Comparison of ENCODE assay signal across 8 cellular contexts in genomic region chr18:35998967-35999366, GRCh38.
DNase-seq lines count a peak whose midpoint lies in the region; ATAC-seq, FAIRE-seq and TF ChIP-seq lines count a peak whose summit lies in the region.

No MANE protein-coding gene starts in this region.

- H3K9ac ChIP-seq in PC-3 (ENCODE audit: low read length): no peak overlapping the region
- H3K9ac ChIP-seq in fibroblast of lung (ENCODE audit: insufficient read depth, low read length): no peak overlapping the region

- H3K9me3 ChIP-seq in PC-3 (ENCODE audit: low read length): no peaks in the 10 kb centered on the region
- H3K9me3 ChIP-seq in fibroblast of lung (ENCODE audit: control insufficient read depth, insufficient read depth, low read depth, low read length): no peaks in the 10 kb centered on the region
- H3K9me3 ChIP-seq in tibial nerve: no peaks in the 10 kb centered on the region

- H3F3A ChIP-seq in PC-3 (ENCODE audit: low read length, unreplicated experiment): no peaks in the 10 kb centered on the region

- CTCF ChIA-PET in PC-3 (lab: Charles Lee): no interaction called here

- no peak for DNase-seq in GM06990 (ENCODE audit: extremely low read depth, insufficient read length)
- no peak for DNase-seq in PC-3
- DNase-seq in fibroblast of lung (ENCODE audit: low read depth in 2 of 2): no peak
- no peak for DNase-seq in tibial nerve (ENCODE audit: low spot score in 2 of 2)
- DNase-seq in NCI-H1092 (lab: John Stamatoyannopoulos, UW): no peak
- no peak for DNase-seq in SK-N-DZ (ENCODE audit: low spot score)
- no peak for DNase-seq in epidermal melanocyte (ENCODE audit: insufficient read length, low spot score)

- TF ChIP-seq CTCF in GM06990 (IDR thresholded peaks at IDR 0.05; ENCODE audit: insufficient read depth, low read length, poor library complexity, severe bottlenecking): peak; percentile 35
- peak; percentile 39; the same call in 1 of the 2 replicates for TF ChIP-seq CTCF in PC-3 (conservative IDR thresholded peaks at IDR 0.05; ENCODE audit: low read depth, low read length)
- TF ChIP-seq CTCF in fibroblast of lung (conservative IDR thresholded peaks at IDR 0.05 in 1 of 2, IDR thresholded peaks at IDR 0.05 in 1 of 2; ENCODE audit: low read depth in 1 of 2, low read length in 2 of 2): peak; percentile 20 to 41
- peak in 1 of 5 experiments; percentile 13 for TF ChIP-seq CTCF in tibial nerve (IDR thresholded peaks at IDR 0.05)

- no TSS peak for BruUV-seq in PC-3 (replicated peaks; lab: Mats Ljungman, UMichigan)

- H3K4me1 ChIP-seq in PC-3 (ENCODE audit: insufficient read depth, low read length) (no peaks in the 10 kb centered on the region), fibroblast of lung (ENCODE audit: control insufficient read depth, extremely low read depth, insufficient read depth, low read length) (no peaks in the 10 kb centered on the region), tibial nerve (no peaks in the 10 kb centered on the region)

- TF ChIP-seq POLR2A in tibial nerve (IDR thresholded peaks at IDR 0.05): no peak

- POLR2A ChIA-PET in PC-3 (lab: Charles Lee; ENCODE audit: unreplicated experiment): no interaction called here

- ATAC-seq in PC-3: no peak

- intact Hi-C loops in PC-3 (cut with micrococcal nuclease): no loop called here

- H3K9me2 ChIP-seq in PC-3 (replicated peaks; ENCODE audit: low read length): no peaks in the 10 kb centered on the region

- H3K79me2 ChIP-seq in PC-3 (ENCODE audit: low read length): no peaks in the 10 kb centered on the region
- no peaks in the 10 kb centered on the region for H3K79me2 ChIP-seq in fibroblast of lung (ENCODE audit: control insufficient read depth, insufficient read depth, low read length)

- H4K20me1 ChIP-seq in PC-3 (ENCODE audit: low read length): no peaks in the 10 kb centered on the region
- H4K20me1 ChIP-seq in fibroblast of lung (ENCODE audit: control insufficient read depth, extremely low read depth, insufficient read depth, low read length): no peaks in the 10 kb centered on the region

- H3K4me3 ChIP-seq in GM06990 (replicated peaks; ENCODE audit: low read depth, low read length): no peak overlapping the region
- H3K4me3 ChIP-seq in PC-3 (ENCODE audit: low read length): no peak overlapping the region
- no peak overlapping the region for H3K4me3 ChIP-seq in fibroblast of lung (replicated peaks in 1 of 4; ENCODE audit: control extremely low read depth in 1 of 4, insufficient read depth in 1 of 4, low read depth in 3 of 4, low read length in 4 of 4)
- H3K4me3 ChIP-seq in tibial nerve: no peak overlapping the region

- no peak overlapping the region for H3K4me2 ChIP-seq in PC-3 (ENCODE audit: low read length)
- H3K4me2 ChIP-seq in fibroblast of lung (ENCODE audit: extremely low read depth, insufficient read depth, low read length): no peak overlapping the region

- TF ChIP-seq EP300 in tibial nerve (IDR thresholded peaks at IDR 0.05): no peak

- FAIRE-seq in A204.1 (lab: Jason Lieb, UNC): peak; percentile 16

- H3K27ac ChIP-seq in PC-3 (ENCODE audit: low read length) (no peak overlapping the region), fibroblast of lung (ENCODE audit: insufficient read depth, low read length) (no peak overlapping the region), tibial nerve (no peak overlapping the region)

- no peaks in the 10 kb centered on the region for H3K27me3 ChIP-seq in GM06990 (replicated peaks; ENCODE audit: control insufficient read depth, insufficient read depth, low read length)
- H3K27me3 ChIP-seq in PC-3 (ENCODE audit: low read length): no peaks in the 10 kb centered on the region
- H3K27me3 ChIP-seq in fibroblast of lung (ENCODE audit: control insufficient read depth, insufficient read depth, low read length): no peaks in the 10 kb centered on the region
- H3K27me3 ChIP-seq in tibial nerve: no peaks in the 10 kb centered on the region

- WGBS in tibial nerve, 2 donors: 66 to 73% methylated on average over 1 of the region's 1 CpG

- H2AFZ ChIP-seq in PC-3 (ENCODE audit: low read length) (no peak overlapping the region), fibroblast of lung (ENCODE audit: low read length) (no peak overlapping the region)

- H3K36me3 ChIP-seq in GM06990 (ENCODE audit: control insufficient read depth, insufficient read depth, low read length) (no peaks in the 10 kb centered on the region), PC-3 (ENCODE audit: low read depth, low read length) (no peaks in the 10 kb centered on the region), fibroblast of lung (ENCODE audit: control insufficient read depth, insufficient read depth, low read length) (no peaks in the 10 kb centered on the region), tibial nerve (no peaks in the 10 kb centered on the region)
